In genomic region chr11:75815345-75815983, GRCh38 we compare ENCODE assay signal across 8 cellular contexts. TPM values are rescaled to one million over a fixed set of nuclear protein-coding genes. Genes with fewer than 3 reads are reported as not detected.
A peak's percentile ranks its signal among the peaks of the same experiment; 100 is the strongest.
DNase-seq lines count a peak whose midpoint lies in the region; ATAC-seq and FAIRE-seq lines count a peak whose summit lies in the region.

No MANE protein-coding gene starts in this region.

- peak; percentile 4 for ATAC-seq in HG03469 (IDR thresholded peaks at IDR 0.05; ENCODE audit: unreplicated experiment)
- ATAC-seq in memory B cell (ENCODE audit: low read depth) = peak; percentile 6
- peak; percentile 4 to 21 for ATAC-seq in stimulated activated naive B cell treated with anti-CD40 and anti-IgM and Interleukin-4, amounts not matched to agents 10 μg/mL and 1 μg/mL and 100 μg/mL, for 72 hours (replicated peaks)

- peak; percentile 66 for DNase-seq in AG20443 (ENCODE audit: low spot score)
- DNase-seq in GM19239 (ENCODE audit: insufficient read length, low spot score) = no peak
- DNase-seq in T-helper 9 cell = peak; percentile 44
- peak; percentile 56 for DNase-seq in dermis blood vessel endothelial cell
- peak; percentile 52 to 62 for DNase-seq in memory B cell (ENCODE audit: low spot score in 2 of 2)
- DNase-seq in stimulated activated naive B cell treated with anti-CD40 and anti-IgM and Interleukin-4, amounts not matched to agents 10 μg/mL and 1 μg/mL and 100 μg/mL, for 72 hours = peak; percentile 51
- no peak for DNase-seq in pons (ENCODE audit: low spot score)

- no peak overlapping the region for H3K27ac Mint-ChIP-seq in memory B cell
- H3K27ac Mint-ChIP-seq in stimulated activated naive B cell treated with anti-CD40 and anti-IgM and Interleukin-4, amounts not matched to agents 10 μg/mL and 1 μg/mL and 100 μg/mL, for 72 hours = peak overlapping the region; percentile 98

- no peak overlapping the region for H3K4me3 Mint-ChIP-seq in memory B cell
- no peak overlapping the region for H3K4me3 Mint-ChIP-seq in stimulated activated naive B cell treated with anti-CD40 and anti-IgM and Interleukin-4, amounts not matched to agents 10 μg/mL and 1 μg/mL and 100 μg/mL, for 72 hours

- no peaks in the 10 kb centered on the region for H3K9me3 Mint-ChIP-seq in memory B cell
- no peaks in the 10 kb centered on the region for H3K9me3 Mint-ChIP-seq in stimulated activated naive B cell treated with anti-CD40 and anti-IgM and Interleukin-4, amounts not matched to agents 10 μg/mL and 1 μg/mL and 100 μg/mL, for 72 hours

- H3K36me3 Mint-ChIP-seq in memory B cell = peaks cover 1% of the 10 kb centered on the region
- peaks cover 8 to 12% of the 10 kb centered on the region in 2 donors for H3K36me3 Mint-ChIP-seq in stimulated activated naive B cell treated with anti-CD40 and anti-IgM and Interleukin-4, amounts not matched to agents 10 μg/mL and 1 μg/mL and 100 μg/mL, for 72 hours

- FAIRE-seq in GM19239 (lab: Jason Lieb, UNC) = peak; percentile 51

- H3K4me1 Mint-ChIP-seq in memory B cell = peaks cover 26% of the 10 kb centered on the region
- H3K4me1 Mint-ChIP-seq in stimulated activated naive B cell treated with anti-CD40 and anti-IgM and Interleukin-4, amounts not matched to agents 10 μg/mL and 1 μg/mL and 100 μg/mL, for 72 hours = peaks cover 38 to 43% of the 10 kb centered on the region in 2 donors

- H3K27me3 Mint-ChIP-seq in memory B cell = no peaks in the 10 kb centered on the region
- no peaks in the 10 kb centered on the region for H3K27me3 Mint-ChIP-seq in stimulated activated naive B cell treated with anti-CD40 and anti-IgM and Interleukin-4, amounts not matched to agents 10 μg/mL and 1 μg/mL and 100 μg/mL, for 72 hours

RNA-seq across cellular contexts. Expression of gene UVRAG, which starts 0.5 kb away (rescaled TPM):
- 75.3 and 98.2 TPM in 2 replicates for total RNA-seq in dermis blood vessel endothelial cell

RNA-seq across cellular contexts. Expression of gene DGAT2, which starts 46.9 kb away (rescaled TPM):
- total RNA-seq in dermis blood vessel endothelial cell = 0.68 and 2.1 TPM in 2 replicates

Comparison
In these comparisons a context has a peak if more than half of its experiments do, and no peak if none do; other contexts are left out.
1. DNase-seq: peak in AG20443 (single experiment), T-helper 9 cell (single experiment), dermis blood vessel endothelial cell (single experiment), memory B cell (2 of 2) and stimulated activated naive B cell treated with anti-CD40 and anti-IgM and Interleukin-4, amounts not matched to agents 10 μg/mL and 1 μg/mL and 100 μg/mL, for 72 hours (single experiment); none in GM19239 (single experiment) and pons (single experiment).
2. Peak in every context shown above with its lines, with median percentiles within 50 percentile points of each other: ATAC-seq.